9 cellular contexts compared by ENCODE assay signal in the genomic region with DNA sequence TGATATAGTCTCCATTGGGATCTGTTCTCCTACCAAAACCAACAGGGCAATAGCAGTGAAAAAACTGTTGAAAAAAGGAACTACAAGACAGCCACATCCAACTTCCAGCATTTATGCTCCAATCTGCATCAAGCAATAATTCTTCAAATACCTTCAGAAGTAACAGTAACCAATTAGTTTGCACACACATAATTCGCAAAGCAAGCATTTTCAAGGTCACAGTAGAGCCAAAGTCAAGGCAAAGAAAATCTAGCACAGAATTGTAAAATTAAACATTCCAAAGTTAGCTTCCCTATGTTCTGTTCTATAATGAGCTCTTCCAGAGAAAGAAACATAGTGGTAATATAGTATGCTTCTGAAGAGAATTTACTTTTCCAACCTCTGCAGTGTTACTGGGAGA.
"Had no signal": no experiment of that assay in that cellular context is flagged by ENCODE, and none has a peak within 500 bp of the region (broad histone marks: within the 10 kb centered on the region; RNA-seq: fewer than 3 reads in every experiment).

No MANE protein-coding gene starts in this region.

- H3K27ac Mint-ChIP-seq: GM23338, H9 had no signal

- H2AFZ ChIP-seq: GM23338 had no signal

- ATAC-seq: GM23338 had no signal

- H3K4me3 Mint-ChIP-seq: GM23338, H9 had no signal

- H3K4me3 ChIP-seq: GM23338 had no signal

- H3K4me2 ChIP-seq: GM23338, KMS-11 had no signal

- H3K9me3 Mint-ChIP-seq: GM23338, H9 had no signal

- FAIRE-seq: H1, H54 had no signal

- H3K9ac ChIP-seq: KMS-11 had no signal

- H3K27ac ChIP-seq: HL-60, KMS-11 had no signal

- H3K4me1 Mint-ChIP-seq: GM23338, H9 had no signal

- DNase-seq: H9, HCEC 1CT, IMR-90, KBM-7 had no signal
